Comparison of ENCODE assay signal across 25 cellular contexts in genomic region chrX:47012131-47012530, GRCh38.
"Had no signal": no experiment of that assay in that cellular context is flagged by ENCODE, and none has a peak within 500 bp of the region (broad histone marks: within the 10 kb centered on the region; RNA-seq: fewer than 3 reads in every experiment).

No MANE protein-coding gene starts in this region.

- H3K36me3 ChIP-seq: colonic mucosa, esophagus muscularis mucosa, esophagus squamous epithelium, gastrocnemius medialis, gastroesophageal sphincter, heart left ventricle, heart right ventricle had no signal

- H3K4me1 ChIP-seq: colonic mucosa, esophagus muscularis mucosa, esophagus squamous epithelium, foreskin keratinocyte, gastrocnemius medialis, gastroesophageal sphincter, heart left ventricle, heart right ventricle had no signal

- H3K4me3 ChIP-seq: colonic mucosa, coronary artery, dorsolateral prefrontal cortex, esophagus muscularis mucosa, esophagus squamous epithelium, gastrocnemius medialis, gastroesophageal sphincter, heart left ventricle, heart right ventricle had no signal

- DNase-seq: colonic mucosa; cortex of kidney; dermis blood vessel endothelial cell; dorsolateral prefrontal cortex; effector CD4-positive, alpha-beta T cell; effector CD8-positive, alpha-beta T cell; effector memory CD4-positive, alpha-beta T cell; effector memory CD8-positive, alpha-beta T cell; endodermal cell; erythroblast; esophagus squamous epithelium; foreskin fibroblast; foreskin keratinocyte; foreskin melanocyte; gastrocnemius medialis; glutamatergic neuron; head of caudate nucleus; heart left ventricle; heart right ventricle had no signal

- H3K27ac ChIP-seq: colonic mucosa, coronary artery, dorsolateral prefrontal cortex, epithelial cell of prostate, esophagus muscularis mucosa, esophagus squamous epithelium, foreskin keratinocyte, gastrocnemius medialis, gastroesophageal sphincter, heart left ventricle, heart right ventricle had no signal

- FAIRE-seq: endometrium, frontal cortex had no signal

- H3K9me3 ChIP-seq: colonic mucosa, esophagus squamous epithelium, gastrocnemius medialis, gastroesophageal sphincter, heart right ventricle had no signal

- H3K27me3 ChIP-seq: colonic mucosa, esophagus squamous epithelium, foreskin keratinocyte, gastrocnemius medialis, gastroesophageal sphincter had no signal
